ENCODE assay signal across 9 cellular contexts in the genomic region with DNA sequence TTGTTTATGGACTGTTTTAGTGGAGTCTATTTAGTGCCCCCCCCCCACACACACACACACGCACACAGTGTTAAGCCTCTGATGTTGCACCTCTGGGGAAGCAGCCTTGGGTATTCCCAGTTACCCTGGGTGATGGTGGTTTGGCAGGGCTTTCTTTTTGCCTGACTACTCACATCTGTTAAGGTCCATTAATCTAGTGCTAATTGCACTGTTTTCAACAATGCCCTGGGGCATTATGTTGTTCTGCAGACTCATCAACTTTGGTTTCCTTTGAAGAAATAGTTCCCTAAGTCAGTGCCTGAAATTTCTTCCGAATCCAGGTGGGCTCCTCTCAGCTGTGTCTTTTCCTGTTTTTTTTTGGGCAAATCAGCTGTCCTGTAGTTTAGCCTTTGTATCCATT. TPM values are rescaled to one million over a fixed set of nuclear protein-coding genes. Genes with fewer than 3 reads are reported as not detected.
DNase-seq lines count a peak whose midpoint lies in the region; ATAC-seq, FAIRE-seq and TF ChIP-seq lines count a peak whose summit lies in the region.
"Had no signal": no experiment of that assay in that cellular context is flagged by ENCODE, and none has a peak within 500 bp of the region (broad histone marks: within the 10 kb centered on the region; RNA-seq: fewer than 3 reads in every experiment).

No MANE protein-coding gene starts in this region.

- ATAC-seq in GM18520 (IDR thresholded peaks at IDR 0.05; ENCODE audit: unreplicated experiment) (peak; percentile 82), HG02623 (IDR thresholded peaks at IDR 0.05; ENCODE audit: unreplicated experiment) (peak; percentile 85)

- H3K4me1 ChIP-seq in kidney (ENCODE audit: control insufficient read depth in 1 of 2, insufficient read depth in 1 of 2, low read depth in 1 of 2, low read length in 2 of 2): peaks cover 0 to 5% of the 10 kb centered on the region in 2 donors

- in situ Hi-C loops in ACHN (cut with HindIII; ENCODE audit: low pct_ligation_motif_present, low pct_unique_long_range_greater_than_20kb, low sequenced_read_pairs): no loop called here

- peak overlapping the region; percentile 28 for H3K4me3 Mint-ChIP-seq in nephron progenitor cell

- H3K4me1 Mint-ChIP-seq in nephron progenitor cell: peaks cover 16% of the 10 kb centered on the region

- TF ChIP-seq CTCF in nephron progenitor cell (IDR thresholded peaks at IDR 0.05) (no peak), kidney (IDR thresholded peaks at IDR 0.05; ENCODE audit: borderline replicate concordance, extremely low read depth, insufficient read depth) (no peak)

- H3K27me3 Mint-ChIP-seq in nephron progenitor cell (ENCODE audit: low read depth, poor library complexity): no peaks in the 10 kb centered on the region

- H3K27ac Mint-ChIP-seq in nephron progenitor cell: peak overlapping the region; percentile 52

- no peak for FAIRE-seq in kidney (lab: Jason Lieb, UNC)

- H3K9me3 ChIP-seq in kidney (ENCODE audit: control insufficient read depth in 1 of 2, low read length in 2 of 2): peaks cover 0 to 5% of the 10 kb centered on the region in 2 donors

- intact Hi-C loops in kidney (cut with DNase I): no loop called here

- no peak overlapping the region for H3K27ac ChIP-seq in kidney (ENCODE audit: low read depth in 2 of 2, low read length in 2 of 2)

- peaks cover 58% of the 10 kb centered on the region for H3K36me3 Mint-ChIP-seq in nephron progenitor cell (ENCODE audit: low read depth)

- DNase-seq in NCI-H748 (lab: John Stamatoyannopoulos, UW; ENCODE audit: unreplicated experiment) (peak; percentile 62), nephron progenitor cell (no peak), ACHN (no peak), NCI-H526 treated with DMSO at 0.1 percent for 48 hours (lab: John Stamatoyannopoulos, UW) (no peak), hepatic stellate cell (ENCODE audit: low spot score) (no peak), kidney (no peak)
- DNase-seq: anterior cingulate cortex had no signal

- H3K9ac ChIP-seq in kidney (ENCODE audit: low read length in 2 of 2): no peak overlapping the region

- no peaks in the 10 kb centered on the region for H3K36me3 ChIP-seq in kidney (ENCODE audit: control insufficient read depth in 1 of 2, insufficient read depth in 2 of 2, low read length in 2 of 2)

- H3K9me3 Mint-ChIP-seq in nephron progenitor cell: peaks cover 55% of the 10 kb centered on the region

- no peak overlapping the region for H3K4me3 ChIP-seq in kidney (ENCODE audit: low read length in 2 of 2)

RNA-seq across cellular contexts. Expression of gene SPOPL, which starts 34.7 kb away (rescaled TPM):
- total RNA-seq in kidney: 23.1 TPM
- 4.0 TPM for polyA plus RNA-seq in kidney (ENCODE audit: insufficient read depth, low read depth, low replicate concordance)
